8 cellular contexts compared by ENCODE assay signal in the genomic region with DNA sequence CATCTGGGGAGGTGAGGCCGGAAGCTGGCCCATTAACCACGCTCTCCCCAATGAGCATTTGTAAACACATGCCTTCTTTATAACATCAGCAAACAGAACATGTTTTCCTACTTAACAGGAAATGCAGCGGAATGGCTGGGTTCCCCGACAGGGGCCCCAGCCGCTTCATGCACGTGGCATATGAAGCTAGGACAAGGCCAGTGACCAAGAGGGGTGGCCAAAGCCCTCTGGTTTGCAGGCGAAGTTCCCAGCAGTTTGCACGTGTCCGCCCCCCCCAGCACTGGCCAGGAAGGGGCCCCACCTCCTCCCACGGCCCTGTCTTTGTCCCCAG. TPM values are rescaled to one million over a fixed set of nuclear protein-coding genes. Genes with fewer than 3 reads are reported as not detected.
DNase-seq lines count a peak whose midpoint lies in the region; ATAC-seq and TF ChIP-seq lines count a peak whose summit lies in the region.

No MANE protein-coding gene starts in this region.

- CTCF ChIA-PET in activated B cell treated with CpG ODN at 0.5 μM for 24 hours (lab: Charles Lee) = no interaction called here

- no peak for TF ChIP-seq POLR2A in spleen (IDR thresholded peaks at IDR 0.05)

- H3K4me2 ChIP-seq in GM23248 (ENCODE audit: unreplicated experiment) = peak overlapping the region; percentile 76

- H3K9me3 Mint-ChIP-seq in activated B cell treated with CpG ODN at 0.5 μM for 24 hours = no peaks in the 10 kb centered on the region

- H3K9me2 ChIP-seq in GM23248 (ENCODE audit: insufficient read depth) = no peaks in the 10 kb centered on the region

- ATAC-seq in activated B cell treated with CpG ODN at 0.5 μM for 24 hours (ENCODE audit: low read depth) = no peak
- no peak for ATAC-seq in HG03378 (IDR thresholded peaks at IDR 0.05; ENCODE audit: unreplicated experiment)

- H3K27me3 ChIP-seq in GM23248 (replicated peaks; ENCODE audit: insufficient read depth) = no peaks in the 10 kb centered on the region
- H3K27me3 ChIP-seq in iPS-20b (ENCODE audit: insufficient read depth, low read length) = peaks cover 8% of the 10 kb centered on the region
- peaks cover 0 to 4% (median 0%) of the 10 kb centered on the region in 7 donors for H3K27me3 ChIP-seq in spleen (replicated peaks in 1 of 7)

- H3K9ac ChIP-seq in GM23248 (peak overlapping the region; percentile 84), iPS-20b (ENCODE audit: low read depth, low read length) (peak overlapping the region; percentile 66; the same call in 1 of the 2 replicates)

- peak overlapping the region; percentile 79 for H3K4me3 Mint-ChIP-seq in activated B cell treated with CpG ODN at 0.5 μM for 24 hours

- H3K4me1 ChIP-seq in GM23248 (ENCODE audit: insufficient read depth) = peaks cover 33% of the 10 kb centered on the region
- peaks cover 32% of the 10 kb centered on the region for H3K4me1 ChIP-seq in iPS-20b (ENCODE audit: insufficient read depth, low read length)
- peaks cover 18 to 49% (median 32%) of the 10 kb centered on the region in 6 donors for H3K4me1 ChIP-seq in spleen

- no peaks in the 10 kb centered on the region for H3K36me3 ChIP-seq in GM23248 (ENCODE audit: low read depth)
- H3K36me3 ChIP-seq in iPS-20b (ENCODE audit: insufficient read depth, low read depth, low read length) = no peaks in the 10 kb centered on the region
- H3K36me3 ChIP-seq in spleen = no peaks in the 10 kb centered on the region

- WGBS in GM23248 (ENCODE audit: low coverage in 1 of 2, low lambda C conversion rate in 2 of 2, missing lambda C conversion rate in 2 of 2), 2 experiments = 8 to 11% methylated on average over 10 of the region's 10 CpGs
- WGBS in spleen, 5 donors = 24 to 63% (median 41%) methylated on average over 10 of the region's 10 CpGs

- H3K27ac ChIP-seq in GM23248 (peak overlapping the region; percentile 98), iPS-20b (ENCODE audit: low read length) (no peak overlapping the region), spleen (peak overlapping the region in 7 of 8 donors; percentile 74 to 88 (median 85))

- H3K27ac Mint-ChIP-seq in activated B cell treated with CpG ODN at 0.5 μM for 24 hours = no peak overlapping the region

- in situ Hi-C loops in GM23248 (cut with MboI) = no loop called here
- in situ Hi-C loops in KBM-7 (cut with MboI; ENCODE audit: low pct_unique_long_range_greater_than_20kb, low sequenced_read_pairs) = no loop called here

- H3F3A ChIP-seq in GM23248 (ENCODE audit: insufficient read depth) = peaks cover 22% of the 10 kb centered on the region

- H3K36me3 Mint-ChIP-seq in activated B cell treated with CpG ODN at 0.5 μM for 24 hours (ENCODE audit: low read depth) = no peaks in the 10 kb centered on the region

- TF ChIP-seq CTCF in activated B cell treated with CpG ODN at 0.5 μM for 24 hours (IDR thresholded peaks at IDR 0.05) (no peak), spleen (IDR thresholded peaks at IDR 0.05 in 8 of 11, conservative IDR thresholded peaks at IDR 0.05 in 3 of 11) (no peak)

- POLR2A ChIA-PET in activated B cell treated with CpG ODN at 0.5 μM for 24 hours (lab: Charles Lee) = interaction anchor here (0.8 to 1.0 kb wide), 2 partner anchors 145 to 387 kb away, joined by 3 read pairs; no protein-coding TSS in a partner anchor

- no peaks in the 10 kb centered on the region for H4K20me1 ChIP-seq in GM23248 (ENCODE audit: insufficient read depth)

- no peaks in the 10 kb centered on the region for H3K79me2 ChIP-seq in GM23248 (ENCODE audit: insufficient read depth)

- intact Hi-C loops in activated B cell treated with CpG ODN at 0.5 μM for 24 hours (cut with micrococcal nuclease) = loop anchor here (1.0 to 2.0 kb wide), 2 partner anchors 144 to 200 kb away; no protein-coding TSS in a partner anchor
- intact Hi-C loops in spleen (cut with DNase I; ENCODE audit: low total_unique reads) = no loop called here

- peak overlapping the region; percentile 50 for H2AFZ ChIP-seq in GM23248

- peaks cover 4% of the 10 kb centered on the region for H3K27me3 Mint-ChIP-seq in activated B cell treated with CpG ODN at 0.5 μM for 24 hours

- DNase-seq in GM23248 (peak; percentile 88), activated B cell treated with CpG ODN at 0.5 μM for 24 hours (no peak), spleen (peak; percentile 82), KBM-7 (no peak), SKM-1 (lab: John Stamatoyannopoulos, UW; ENCODE audit: unreplicated experiment) (no peak), GM19238 (ENCODE audit: insufficient read length, low spot score) (no peak)

- H3K4me3 ChIP-seq in GM23248 (peak overlapping the region; percentile 55), iPS-20b (ENCODE audit: low read length) (no peak overlapping the region; the same call in 1 of the 2 replicates), spleen (peak overlapping the region in 3 of 8 donors; percentile 22 to 62 (median 41))

- H3K4me1 Mint-ChIP-seq in activated B cell treated with CpG ODN at 0.5 μM for 24 hours = peaks cover 14% of the 10 kb centered on the region

- no peaks in the 10 kb centered on the region for H3K9me3 ChIP-seq in GM23248 (ENCODE audit: low read depth)
- no peaks in the 10 kb centered on the region for H3K9me3 ChIP-seq in iPS-20b (ENCODE audit: insufficient read depth, low read depth, low read length)
- no peaks in the 10 kb centered on the region for H3K9me3 ChIP-seq in spleen

RNA-seq across cellular contexts. Expression of gene LINC01488, which starts 38.7 kb away (rescaled TPM):
- not detected in 2 replicates for total RNA-seq in GM23248 (2014; rRNA removed; shearing (Covaris generic))
- polyA plus RNA-seq in GM23248 (2016; fragmentation: Nextera tagmentation; extraction: Ambion mirVana) (not detected in 2 replicates), spleen (not detected)
- total RNA-seq in activated B cell treated with CpG ODN at 0.5 μM for 24 hours (not detected in 2 replicates), spleen (not detected)

Comparison
In these comparisons a context has a peak if more than half of its experiments do, and no peak if none do; other contexts are left out.
1. DNase-seq: peak in GM23248 (single experiment) and spleen (single experiment); none in activated B cell treated with CpG ODN at 0.5 μM for 24 hours (single experiment), KBM-7 (single experiment), SKM-1 (single experiment) and GM19238 (single experiment).